In the genomic region with DNA sequence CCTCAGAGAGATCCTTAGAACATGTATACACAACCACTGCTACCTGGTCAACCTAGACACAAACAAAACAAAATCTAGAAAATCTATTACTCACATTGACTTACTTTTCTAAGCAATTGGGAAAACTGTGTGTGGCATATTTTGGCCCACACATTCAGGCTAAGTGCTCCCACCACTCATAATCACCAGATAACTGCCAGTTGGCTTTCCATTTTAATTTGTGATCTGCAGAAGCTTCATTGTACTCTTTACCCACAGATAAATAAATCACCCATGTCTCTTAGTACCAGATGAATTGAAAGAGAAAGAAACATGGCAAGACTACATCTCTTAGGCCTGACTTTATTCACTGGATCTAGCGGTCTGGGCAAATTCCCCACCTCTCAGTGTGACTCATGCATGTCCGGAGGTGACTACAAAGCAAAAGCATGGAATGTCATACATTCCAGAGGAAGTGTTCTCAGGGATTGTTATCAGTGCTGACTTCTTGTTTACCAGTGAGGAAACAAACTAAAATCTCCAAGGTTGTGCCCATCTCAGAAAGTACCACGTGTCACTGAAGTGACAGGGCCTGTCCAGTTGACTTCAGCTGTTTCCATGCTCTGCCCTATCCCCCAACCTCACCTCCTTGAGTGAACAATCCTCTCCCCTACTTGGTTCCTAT, we compare ENCODE assay signal across 1 cellular context.
TF ChIP-seq lines count a peak whose summit lies in the region.

No MANE protein-coding gene starts in this region.

TF ChIP-seq in HepG2, 621 proteins besides CTCF, POLR2A, EP300 and RAD21 (continued from another document and continues in another):
- TF ChIP-seq, protein P1, sequence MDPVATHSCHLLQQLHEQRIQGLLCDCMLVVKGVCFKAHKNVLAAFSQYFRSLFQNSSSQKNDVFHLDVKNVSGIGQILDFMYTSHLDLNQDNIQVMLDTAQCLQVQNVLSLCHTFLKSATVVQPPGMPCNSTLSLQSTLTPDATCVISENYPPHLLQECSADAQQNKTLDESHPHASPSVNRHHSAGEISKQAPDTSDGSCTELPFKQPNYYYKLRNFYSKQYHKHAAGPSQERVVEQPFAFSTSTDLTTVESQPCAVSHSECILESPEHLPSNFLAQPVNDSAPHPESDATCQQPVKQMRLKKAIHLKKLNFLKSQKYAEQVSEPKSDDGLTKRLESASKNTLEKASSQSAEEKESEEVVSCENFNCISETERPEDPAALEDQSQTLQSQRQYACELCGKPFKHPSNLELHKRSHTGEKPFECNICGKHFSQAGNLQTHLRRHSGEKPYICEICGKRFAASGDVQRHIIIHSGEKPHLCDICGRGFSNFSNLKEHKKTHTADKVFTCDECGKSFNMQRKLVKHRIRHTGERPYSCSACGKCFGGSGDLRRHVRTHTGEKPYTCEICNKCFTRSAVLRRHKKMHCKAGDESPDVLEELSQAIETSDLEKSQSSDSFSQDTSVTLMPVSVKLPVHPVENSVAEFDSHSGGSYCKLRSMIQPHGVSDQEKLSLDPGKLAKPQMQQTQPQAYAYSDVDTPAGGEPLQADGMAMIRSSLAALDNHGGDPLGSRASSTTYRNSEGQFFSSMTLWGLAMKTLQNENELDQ (CRISPR knock-in tag; IDR thresholded peaks at IDR 0.05; ENCODE audit: borderline replicate concordance): no peak
- peak; percentile 99 for TF ChIP-seq GATAD2A (CRISPR knock-in tag; IDR thresholded peaks at IDR 0.05)
- no peak for TF ChIP-seq ZNF230 (CRISPR knock-in tag; IDR thresholded peaks at IDR 0.05)
- TF ChIP-seq, protein P2, sequence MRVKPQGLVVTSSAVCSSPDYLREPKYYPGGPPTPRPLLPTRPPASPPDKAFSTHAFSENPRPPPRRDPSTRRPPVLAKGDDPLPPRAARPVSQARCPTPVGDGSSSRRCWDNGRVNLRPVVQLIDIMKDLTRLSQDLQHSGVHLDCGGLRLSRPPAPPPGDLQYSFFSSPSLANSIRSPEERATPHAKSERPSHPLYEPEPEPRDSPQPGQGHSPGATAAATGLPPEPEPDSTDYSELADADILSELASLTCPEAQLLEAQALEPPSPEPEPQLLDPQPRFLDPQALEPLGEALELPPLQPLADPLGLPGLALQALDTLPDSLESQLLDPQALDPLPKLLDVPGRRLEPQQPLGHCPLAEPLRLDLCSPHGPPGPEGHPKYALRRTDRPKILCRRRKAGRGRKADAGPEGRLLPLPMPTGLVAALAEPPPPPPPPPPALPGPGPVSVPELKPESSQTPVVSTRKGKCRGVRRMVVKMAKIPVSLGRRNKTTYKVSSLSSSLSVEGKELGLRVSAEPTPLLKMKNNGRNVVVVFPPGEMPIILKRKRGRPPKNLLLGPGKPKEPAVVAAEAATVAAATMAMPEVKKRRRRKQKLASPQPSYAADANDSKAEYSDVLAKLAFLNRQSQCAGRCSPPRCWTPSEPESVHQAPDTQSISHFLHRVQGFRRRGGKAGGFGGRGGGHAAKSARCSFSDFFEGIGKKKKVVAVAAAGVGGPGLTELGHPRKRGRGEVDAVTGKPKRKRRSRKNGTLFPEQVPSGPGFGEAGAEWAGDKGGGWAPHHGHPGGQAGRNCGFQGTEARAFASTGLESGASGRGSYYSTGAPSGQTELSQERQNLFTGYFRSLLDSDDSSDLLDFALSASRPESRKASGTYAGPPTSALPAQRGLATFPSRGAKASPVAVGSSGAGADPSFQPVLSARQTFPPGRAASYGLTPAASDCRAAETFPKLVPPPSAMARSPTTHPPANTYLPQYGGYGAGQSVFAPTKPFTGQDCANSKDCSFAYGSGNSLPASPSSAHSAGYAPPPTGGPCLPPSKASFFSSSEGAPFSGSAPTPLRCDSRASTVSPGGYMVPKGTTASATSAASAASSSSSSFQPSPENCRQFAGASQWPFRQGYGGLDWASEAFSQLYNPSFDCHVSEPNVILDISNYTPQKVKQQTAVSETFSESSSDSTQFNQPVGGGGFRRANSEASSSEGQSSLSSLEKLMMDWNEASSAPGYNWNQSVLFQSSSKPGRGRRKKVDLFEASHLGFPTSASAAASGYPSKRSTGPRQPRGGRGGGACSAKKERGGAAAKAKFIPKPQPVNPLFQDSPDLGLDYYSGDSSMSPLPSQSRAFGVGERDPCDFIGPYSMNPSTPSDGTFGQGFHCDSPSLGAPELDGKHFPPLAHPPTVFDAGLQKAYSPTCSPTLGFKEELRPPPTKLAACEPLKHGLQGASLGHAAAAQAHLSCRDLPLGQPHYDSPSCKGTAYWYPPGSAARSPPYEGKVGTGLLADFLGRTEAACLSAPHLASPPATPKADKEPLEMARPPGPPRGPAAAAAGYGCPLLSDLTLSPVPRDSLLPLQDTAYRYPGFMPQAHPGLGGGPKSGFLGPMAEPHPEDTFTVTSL (CRISPR knock-in tag; IDR thresholded peaks at IDR 0.05; ENCODE audit: borderline replicate concordance): peak; percentile 95
- peak; percentile 74; the same call in 1 of the 2 replicates for TF ChIP-seq MEIS1 (CRISPR knock-in tag; IDR thresholded peaks at IDR 0.05; ENCODE audit: borderline replicate concordance)
- TF ChIP-seq ZNF746 (CRISPR knock-in tag; IDR thresholded peaks at IDR 0.05): no peak
- no peak for TF ChIP-seq NFE2L2 (IDR thresholded peaks at IDR 0.05; ENCODE audit: low read length)
- TF ChIP-seq HHEX (CRISPR knock-in tag; IDR thresholded peaks at IDR 0.05): no peak
- peak; percentile 76 for TF ChIP-seq TBX3 (IDR thresholded peaks at IDR 0.05; ENCODE audit: borderline replicate concordance)
- 0 out of 2 replicates have a peak, but pooled peaks have one; percentile 40 for TF ChIP-seq EHMT2 (IDR thresholded peaks at IDR 0.05; ENCODE audit: borderline replicate concordance, low read depth, low read length)
- no peak for TF ChIP-seq ZSCAN20 (CRISPR knock-in tag; IDR thresholded peaks at IDR 0.05; ENCODE audit: borderline replicate concordance)
- TF ChIP-seq, protein P3, sequence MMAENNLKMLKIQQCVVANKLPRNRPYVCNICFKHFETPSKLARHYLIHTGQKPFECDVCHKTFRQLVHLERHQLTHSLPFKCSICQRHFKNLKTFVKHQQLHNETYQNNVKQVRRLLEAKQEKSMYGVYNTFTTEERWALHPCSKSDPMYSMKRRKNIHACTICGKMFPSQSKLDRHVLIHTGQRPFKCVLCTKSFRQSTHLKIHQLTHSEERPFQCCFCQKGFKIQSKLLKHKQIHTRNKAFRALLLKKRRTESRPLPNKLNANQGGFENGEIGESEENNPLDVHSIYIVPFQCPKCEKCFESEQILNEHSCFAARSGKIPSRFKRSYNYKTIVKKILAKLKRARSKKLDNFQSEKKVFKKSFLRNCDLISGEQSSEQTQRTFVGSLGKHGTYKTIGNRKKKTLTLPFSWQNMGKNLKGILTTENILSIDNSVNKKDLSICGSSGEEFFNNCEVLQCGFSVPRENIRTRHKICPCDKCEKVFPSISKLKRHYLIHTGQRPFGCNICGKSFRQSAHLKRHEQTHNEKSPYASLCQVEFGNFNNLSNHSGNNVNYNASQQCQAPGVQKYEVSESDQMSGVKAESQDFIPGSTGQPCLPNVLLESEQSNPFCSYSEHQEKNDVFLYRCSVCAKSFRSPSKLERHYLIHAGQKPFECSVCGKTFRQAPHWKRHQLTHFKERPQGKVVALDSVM (CRISPR knock-in tag; IDR thresholded peaks at IDR 0.05): no peak
- no peak for TF ChIP-seq HOXA7 (CRISPR knock-in tag; IDR thresholded peaks at IDR 0.05)
- peak; percentile 97 for TF ChIP-seq SAP130 (CRISPR knock-in tag; IDR thresholded peaks at IDR 0.05; ENCODE audit: low read depth)
- TF ChIP-seq, protein P4, sequence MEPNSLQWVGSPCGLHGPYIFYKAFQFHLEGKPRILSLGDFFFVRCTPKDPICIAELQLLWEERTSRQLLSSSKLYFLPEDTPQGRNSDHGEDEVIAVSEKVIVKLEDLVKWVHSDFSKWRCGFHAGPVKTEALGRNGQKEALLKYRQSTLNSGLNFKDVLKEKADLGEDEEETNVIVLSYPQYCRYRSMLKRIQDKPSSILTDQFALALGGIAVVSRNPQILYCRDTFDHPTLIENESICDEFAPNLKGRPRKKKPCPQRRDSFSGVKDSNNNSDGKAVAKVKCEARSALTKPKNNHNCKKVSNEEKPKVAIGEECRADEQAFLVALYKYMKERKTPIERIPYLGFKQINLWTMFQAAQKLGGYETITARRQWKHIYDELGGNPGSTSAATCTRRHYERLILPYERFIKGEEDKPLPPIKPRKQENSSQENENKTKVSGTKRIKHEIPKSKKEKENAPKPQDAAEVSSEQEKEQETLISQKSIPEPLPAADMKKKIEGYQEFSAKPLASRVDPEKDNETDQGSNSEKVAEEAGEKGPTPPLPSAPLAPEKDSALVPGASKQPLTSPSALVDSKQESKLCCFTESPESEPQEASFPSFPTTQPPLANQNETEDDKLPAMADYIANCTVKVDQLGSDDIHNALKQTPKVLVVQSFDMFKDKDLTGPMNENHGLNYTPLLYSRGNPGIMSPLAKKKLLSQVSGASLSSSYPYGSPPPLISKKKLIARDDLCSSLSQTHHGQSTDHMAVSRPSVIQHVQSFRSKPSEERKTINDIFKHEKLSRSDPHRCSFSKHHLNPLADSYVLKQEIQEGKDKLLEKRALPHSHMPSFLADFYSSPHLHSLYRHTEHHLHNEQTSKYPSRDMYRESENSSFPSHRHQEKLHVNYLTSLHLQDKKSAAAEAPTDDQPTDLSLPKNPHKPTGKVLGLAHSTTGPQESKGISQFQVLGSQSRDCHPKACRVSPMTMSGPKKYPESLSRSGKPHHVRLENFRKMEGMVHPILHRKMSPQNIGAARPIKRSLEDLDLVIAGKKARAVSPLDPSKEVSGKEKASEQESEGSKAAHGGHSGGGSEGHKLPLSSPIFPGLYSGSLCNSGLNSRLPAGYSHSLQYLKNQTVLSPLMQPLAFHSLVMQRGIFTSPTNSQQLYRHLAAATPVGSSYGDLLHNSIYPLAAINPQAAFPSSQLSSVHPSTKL (CRISPR knock-in tag; IDR thresholded peaks at IDR 0.05): peak; percentile 99
- TF ChIP-seq, protein P5, sequence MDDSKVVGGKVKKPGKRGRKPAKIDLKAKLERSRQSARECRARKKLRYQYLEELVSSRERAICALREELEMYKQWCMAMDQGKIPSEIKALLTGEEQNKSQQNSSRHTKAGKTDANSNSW (CRISPR knock-in tag; IDR thresholded peaks at IDR 0.05; ENCODE audit: borderline replicate concordance): 0 out of 2 replicates have a peak, but pooled peaks have one; percentile 35
- TF ChIP-seq CAMTA2 (CRISPR knock-in tag; IDR thresholded peaks at IDR 0.05; ENCODE audit: borderline replicate concordance): no peak
- TF ChIP-seq ZMYM4 (CRISPR knock-in tag; IDR thresholded peaks at IDR 0.05): peak; percentile 88
- 0 out of 2 replicates have a peak, but pooled peaks have one; percentile 45 for TF ChIP-seq CBFB (CRISPR knock-in tag; IDR thresholded peaks at IDR 0.05)
- no peak for TF ChIP-seq ZBTB42 (CRISPR knock-in tag; IDR thresholded peaks at IDR 0.05)
- TF ChIP-seq, protein P6, sequence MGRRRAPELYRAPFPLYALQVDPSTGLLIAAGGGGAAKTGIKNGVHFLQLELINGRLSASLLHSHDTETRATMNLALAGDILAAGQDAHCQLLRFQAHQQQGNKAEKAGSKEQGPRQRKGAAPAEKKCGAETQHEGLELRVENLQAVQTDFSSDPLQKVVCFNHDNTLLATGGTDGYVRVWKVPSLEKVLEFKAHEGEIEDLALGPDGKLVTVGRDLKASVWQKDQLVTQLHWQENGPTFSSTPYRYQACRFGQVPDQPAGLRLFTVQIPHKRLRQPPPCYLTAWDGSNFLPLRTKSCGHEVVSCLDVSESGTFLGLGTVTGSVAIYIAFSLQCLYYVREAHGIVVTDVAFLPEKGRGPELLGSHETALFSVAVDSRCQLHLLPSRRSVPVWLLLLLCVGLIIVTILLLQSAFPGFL (CRISPR knock-in tag; IDR thresholded peaks at IDR 0.05): no peak
- no peak for TF ChIP-seq TOE1 (CRISPR knock-in tag; IDR thresholded peaks at IDR 0.05)
- no peak for TF ChIP-seq CENPT (CRISPR knock-in tag; IDR thresholded peaks at IDR 0.05; ENCODE audit: low read depth)
- TF ChIP-seq HNRNPUL1 (IDR thresholded peaks at IDR 0.05; ENCODE audit: low read depth, low read length): no peak
- no peak for TF ChIP-seq CHD2 (IDR thresholded peaks at IDR 0.05; ENCODE audit: low read depth, low read length)
- TF ChIP-seq JARID2 (CRISPR knock-in tag; IDR thresholded peaks at IDR 0.05; ENCODE audit: insufficient replicate concordance): peak; percentile 59
- TF ChIP-seq RFX5 (IDR thresholded peaks at IDR 0.05; ENCODE audit: low read depth, low read length): no peak
- TF ChIP-seq HNRNPLL (IDR thresholded peaks at IDR 0.05; ENCODE audit: low read depth, low read length, poor library complexity, severe bottlenecking): no peak
- no peak for TF ChIP-seq SMAD9 (CRISPR knock-in tag; IDR thresholded peaks at IDR 0.05)
- TF ChIP-seq, protein P7, sequence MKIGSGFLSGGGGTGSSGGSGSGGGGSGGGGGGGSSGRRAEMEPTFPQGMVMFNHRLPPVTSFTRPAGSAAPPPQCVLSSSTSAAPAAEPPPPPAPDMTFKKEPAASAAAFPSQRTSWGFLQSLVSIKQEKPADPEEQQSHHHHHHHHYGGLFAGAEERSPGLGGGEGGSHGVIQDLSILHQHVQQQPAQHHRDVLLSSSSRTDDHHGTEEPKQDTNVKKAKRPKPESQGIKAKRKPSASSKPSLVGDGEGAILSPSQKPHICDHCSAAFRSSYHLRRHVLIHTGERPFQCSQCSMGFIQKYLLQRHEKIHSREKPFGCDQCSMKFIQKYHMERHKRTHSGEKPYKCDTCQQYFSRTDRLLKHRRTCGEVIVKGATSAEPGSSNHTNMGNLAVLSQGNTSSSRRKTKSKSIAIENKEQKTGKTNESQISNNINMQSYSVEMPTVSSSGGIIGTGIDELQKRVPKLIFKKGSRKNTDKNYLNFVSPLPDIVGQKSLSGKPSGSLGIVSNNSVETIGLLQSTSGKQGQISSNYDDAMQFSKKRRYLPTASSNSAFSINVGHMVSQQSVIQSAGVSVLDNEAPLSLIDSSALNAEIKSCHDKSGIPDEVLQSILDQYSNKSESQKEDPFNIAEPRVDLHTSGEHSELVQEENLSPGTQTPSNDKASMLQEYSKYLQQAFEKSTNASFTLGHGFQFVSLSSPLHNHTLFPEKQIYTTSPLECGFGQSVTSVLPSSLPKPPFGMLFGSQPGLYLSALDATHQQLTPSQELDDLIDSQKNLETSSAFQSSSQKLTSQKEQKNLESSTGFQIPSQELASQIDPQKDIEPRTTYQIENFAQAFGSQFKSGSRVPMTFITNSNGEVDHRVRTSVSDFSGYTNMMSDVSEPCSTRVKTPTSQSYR (CRISPR knock-in tag; IDR thresholded peaks at IDR 0.05; ENCODE audit: borderline replicate concordance): peak; percentile 43; the same call in 1 of the 2 replicates
- 0 out of 2 replicates have a peak, but pooled peaks have one; percentile 31 for TF ChIP-seq KLF9 (CRISPR knock-in tag; IDR thresholded peaks at IDR 0.05; ENCODE audit: low read depth)
- TF ChIP-seq NFIC (IDR thresholded peaks at IDR 0.05; ENCODE audit: low read length): peak; percentile 85; the same call in 1 of the 2 replicates
- no peak for TF ChIP-seq SNAI1 (CRISPR knock-in tag; IDR thresholded peaks at IDR 0.05; ENCODE audit: borderline replicate concordance)
- no peak for TF ChIP-seq MAFG (CRISPR knock-in tag; IDR thresholded peaks at IDR 0.05)
